In the genomic region with DNA sequence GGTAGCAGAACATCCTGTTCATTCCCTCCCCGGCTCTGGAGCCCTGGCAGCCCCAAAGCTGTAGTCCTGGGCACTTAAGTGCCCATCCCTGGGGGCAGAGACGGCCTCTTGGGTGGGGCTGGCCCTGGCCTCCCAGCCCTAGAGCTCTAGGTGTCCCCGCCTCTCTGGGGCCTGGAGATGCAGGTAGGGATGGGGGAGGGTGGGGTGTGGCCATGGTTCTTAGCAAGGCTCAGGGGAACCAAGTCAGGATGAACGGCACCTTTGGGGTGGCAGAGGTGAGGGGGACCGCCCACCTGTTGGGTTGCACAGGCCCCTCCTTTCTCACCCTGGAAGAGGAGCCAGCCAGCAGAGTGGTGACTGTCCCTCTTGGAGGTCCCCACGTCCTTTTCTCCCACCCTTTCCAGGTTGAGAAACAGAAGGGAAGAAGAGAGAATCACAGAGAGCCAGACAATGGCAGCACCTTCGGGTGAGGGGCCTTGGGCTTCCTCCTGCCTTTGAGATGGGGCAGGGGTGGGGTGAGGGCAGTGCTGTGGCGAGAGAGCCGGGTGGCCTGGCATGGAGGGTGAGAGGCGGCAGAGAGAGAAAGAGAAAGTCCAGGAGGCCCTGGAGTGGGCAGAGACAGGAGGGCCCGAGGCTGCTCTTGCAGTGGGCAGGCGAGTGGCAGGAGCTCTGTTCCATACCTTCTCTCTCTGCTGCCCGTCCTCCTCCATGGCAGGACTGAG, we compare ENCODE assay signal across 15 cellular contexts. TPM values are rescaled to one million over a fixed set of nuclear protein-coding genes. Genes with fewer than 3 reads are reported as not detected.
A peak's percentile ranks its signal among the peaks of the same experiment; 100 is the strongest.
DNase-seq lines count a peak whose midpoint lies in the region; TF ChIP-seq lines count a peak whose summit lies in the region.
"Had no signal": no experiment of that assay in that cellular context is flagged by ENCODE, and none has a peak within 500 bp of the region (broad histone marks: within the 10 kb centered on the region; RNA-seq: fewer than 3 reads in every experiment).

No MANE protein-coding gene starts in this region.

- CTCF ChIA-PET in CD8-positive, alpha-beta memory T cell (lab: Charles Lee) = interaction anchor here (1.9 kb wide), 1 partner anchor 23 kb away, joined by 4 read pairs; no protein-coding TSS in a partner anchor

- peaks cover 26 to 40% (median 34%) of the 10 kb centered on the region in 10 experiments for H3K4me1 ChIP-seq in BLaER1 treated with 17β-estradiol and CSF1 and Interleukin-3, amounts not matched to agents 10 nM and 100 nM
- peaks cover 15% of the 10 kb centered on the region for H3K4me1 ChIP-seq in CD8-positive, alpha-beta memory T cell (ENCODE audit: insufficient read depth, low read length)
- no peaks in the 10 kb centered on the region for H3K4me1 ChIP-seq in neural progenitor cell

- no peaks in the 10 kb centered on the region for H3K27me3 ChIP-seq in BLaER1 treated with 17β-estradiol and CSF1 and Interleukin-3, amounts not matched to agents 10 nM and 100 nM
- H3K27me3 ChIP-seq in CD8-positive, alpha-beta memory T cell (ENCODE audit: insufficient read depth, low read length, poor library complexity, severe bottlenecking) = no peaks in the 10 kb centered on the region
- peaks cover 21% of the 10 kb centered on the region for H3K27me3 ChIP-seq in neural progenitor cell
- H3K27me3 ChIP-seq: BE2C, neutrophil, sigmoid colon had no signal

- peaks cover 0 to 13% (median 0%) of the 10 kb centered on the region in 3 donors for H3K36me3 Mint-ChIP-seq in CD8-positive, alpha-beta memory T cell
- H3K36me3 Mint-ChIP-seq in brain = no peaks in the 10 kb centered on the region
- peaks cover 5% of the 10 kb centered on the region for H3K36me3 Mint-ChIP-seq in neural progenitor cell
- H3K36me3 Mint-ChIP-seq: activated naive CD8-positive, alpha-beta T cell had no signal

- H3K9me3 Mint-ChIP-seq in CD8-positive, alpha-beta memory T cell = no peaks in the 10 kb centered on the region
- H3K9me3 Mint-ChIP-seq in brain = no peaks in the 10 kb centered on the region
- H3K9me3 Mint-ChIP-seq in neural progenitor cell = no peaks in the 10 kb centered on the region

- H3K9ac ChIP-seq in BLaER1 treated with 17β-estradiol and CSF1 and Interleukin-3, amounts not matched to agents 10 nM and 100 nM = peak overlapping the region in 7 of 11 experiments; percentile 6 to 96 (median 54); a peak in 4 of 22 replicates
- no peak overlapping the region for H3K9ac ChIP-seq in neural progenitor cell
- H3K9ac ChIP-seq: KMS-11 had no signal

- H3K9me3 ChIP-seq in BLaER1 treated with 17β-estradiol and CSF1 and Interleukin-3, amounts not matched to agents 10 nM and 100 nM (replicated peaks in 1 of 11) = no peaks in the 10 kb centered on the region
- H3K9me3 ChIP-seq in CD8-positive, alpha-beta memory T cell (ENCODE audit: low read length) = no peaks in the 10 kb centered on the region
- no peaks in the 10 kb centered on the region for H3K9me3 ChIP-seq in neural progenitor cell (ENCODE audit: low read depth)
- H3K9me3 ChIP-seq: BE2C, neutrophil, sigmoid colon had no signal

- H3K27ac Mint-ChIP-seq in CD8-positive, alpha-beta memory T cell = peak overlapping the region in 2 of 8 donors; percentile 74 to 92
- H3K27ac Mint-ChIP-seq in brain (peak overlapping the region in 3 of 5 experiments; percentile 18 to 90 (median 28)), neural progenitor cell (no peak overlapping the region)
- H3K27ac Mint-ChIP-seq: activated naive CD8-positive, alpha-beta T cell had no signal

- POLR2A ChIA-PET in CD8-positive, alpha-beta memory T cell (lab: Charles Lee) = no interaction called here

- no peaks in the 10 kb centered on the region for H3K27me3 Mint-ChIP-seq in CD8-positive, alpha-beta memory T cell
- H3K27me3 Mint-ChIP-seq in brain (no peaks in the 10 kb centered on the region), neural progenitor cell (ENCODE audit: insufficient read depth, low read depth) (peaks cover 3% of the 10 kb centered on the region)
- H3K27me3 Mint-ChIP-seq: activated naive CD8-positive, alpha-beta T cell had no signal

- peaks cover 15 to 32% (median 15%) of the 10 kb centered on the region in 3 donors for H3K4me1 Mint-ChIP-seq in CD8-positive, alpha-beta memory T cell
- peaks cover 30% of the 10 kb centered on the region for H3K4me1 Mint-ChIP-seq in brain
- peaks cover 20% of the 10 kb centered on the region for H3K4me1 Mint-ChIP-seq in neural progenitor cell

- peaks cover 16% of the 10 kb centered on the region for H3K79me2 ChIP-seq in neural progenitor cell (ENCODE audit: low read depth)

- no peak for TF ChIP-seq CTCF in brain (conservative IDR thresholded peaks at IDR 0.05)
- TF ChIP-seq CTCF in neural progenitor cell (IDR thresholded peaks at IDR 0.05) = no peak

- no peak overlapping the region for H2AFZ ChIP-seq in neural progenitor cell (replicated peaks)

- H3K4me2 ChIP-seq in BLaER1 treated with 17β-estradiol and CSF1 and Interleukin-3, amounts not matched to agents 10 nM and 100 nM = peak overlapping the region; percentile 93 to 100 (median 96); a peak in 17 of 22 replicates
- no peak overlapping the region for H3K4me2 ChIP-seq in neural progenitor cell
- H3K4me2 ChIP-seq: KMS-11 had no signal

- peaks cover 24% of the 10 kb centered on the region for H3F3A ChIP-seq in neural progenitor cell (ENCODE audit: low read depth)

- H3K36me3 ChIP-seq in BLaER1 treated with 17β-estradiol and CSF1 and Interleukin-3, amounts not matched to agents 10 nM and 100 nM = peaks cover 0 to 30% (median 18%) of the 10 kb centered on the region in 11 experiments; a peak in 13 of 22 replicates
- H3K36me3 ChIP-seq in CD8-positive, alpha-beta memory T cell (ENCODE audit: insufficient read depth, low read length) = no peaks in the 10 kb centered on the region
- no peaks in the 10 kb centered on the region for H3K36me3 ChIP-seq in neural progenitor cell
- H3K36me3 ChIP-seq: BE2C had no signal

- no peak overlapping the region for H3K4me3 ChIP-seq in BLaER1 treated with 17β-estradiol and CSF1 and Interleukin-3, amounts not matched to agents 10 nM and 100 nM
- no peak overlapping the region for H3K4me3 ChIP-seq in CD8-positive, alpha-beta memory T cell (ENCODE audit: low read length)
- H3K4me3 ChIP-seq in neural progenitor cell = no peak overlapping the region
- H3K4me3 ChIP-seq: sigmoid colon had no signal

- peak overlapping the region in 5 of 7 donors; percentile 36 to 92 (median 77) for H3K4me3 Mint-ChIP-seq in CD8-positive, alpha-beta memory T cell
- H3K4me3 Mint-ChIP-seq in brain (peak overlapping the region; percentile 84 to 99 (median 97)), neural progenitor cell (peak overlapping the region; percentile 85)

- H3K27ac ChIP-seq in BLaER1 treated with 17β-estradiol and CSF1 and Interleukin-3, amounts not matched to agents 10 nM and 100 nM = no peak overlapping the region
- H3K27ac ChIP-seq in CD8-positive, alpha-beta memory T cell (ENCODE audit: low read depth, low read length) = no peak overlapping the region
- H3K27ac ChIP-seq in neural progenitor cell = no peak overlapping the region
- H3K27ac ChIP-seq: KMS-11, neutrophil had no signal

- no peak for DNase-seq in CD8-positive, alpha-beta memory T cell
- DNase-seq in neural progenitor cell (ENCODE audit: low spot score) = no peak
- no peak for DNase-seq in DMS53 treated with DMSO at 0.1 percent for 48 hours (lab: John Stamatoyannopoulos, UW; ENCODE audit: unreplicated experiment)
- no peak for DNase-seq in AML-193 (lab: John Stamatoyannopoulos, UW)
- DNase-seq in NOMO-1 treated with DMSO at 0.1 percent for 48 hours (lab: John Stamatoyannopoulos, UW; ENCODE audit: unreplicated experiment) = no peak
- DNase-seq: BE2C; islet precursor cell; NCI-H2029 treated with DMSO at 0.1 percent for 48 hours; sigmoid colon; stimulated activated CD4-positive, alpha-beta T cell treated with anti-CD3 and anti-CD28 coated beads, Interleukin-2, amount 100 ng/mL, for 24 hours had no signal

- H4K20me1 ChIP-seq in BLaER1 treated with 17β-estradiol and CSF1 and Interleukin-3, amounts not matched to agents 10 nM and 100 nM = peaks cover 0 to 48% (median under 1%) of the 10 kb centered on the region in 11 experiments; a peak in 10 of 22 replicates
- peaks cover 8% of the 10 kb centered on the region for H4K20me1 ChIP-seq in neural progenitor cell (ENCODE audit: low read depth)

RNA-seq across cellular contexts. Expression of a gene that starts 2.3 kb away (rescaled TPM):
- 1 to 10 TPM; 9.8 to 10.0 TPM for total RNA-seq in CD8-positive, alpha-beta memory T cell
- 20.1 TPM for polyA plus RNA-seq in CD8-positive, alpha-beta memory T cell
- polyA plus RNA-seq in brain (ENCODE audit: insufficient read depth, low read depth, low replicate concordance) = 75.0 TPM
- 10.1 and 19.3 TPM in 2 replicates for total RNA-seq in neural progenitor cell (ENCODE audit: low replicate concordance)

RNA-seq across cellular contexts. Expression of a gene that starts 3.0 kb away (rescaled TPM):
- 100 to 1,000 TPM; 107 to 116 TPM for total RNA-seq in CD8-positive, alpha-beta memory T cell
- 15.6 TPM for polyA plus RNA-seq in CD8-positive, alpha-beta memory T cell
- 334 TPM for polyA plus RNA-seq in brain (ENCODE audit: insufficient read depth, low read depth, low replicate concordance)
- total RNA-seq in neural progenitor cell (ENCODE audit: low replicate concordance) = 82.4 and 133 TPM in 2 replicates

RNA-seq across cellular contexts. Expression of a gene that starts 27.3 kb away (rescaled TPM):
- total RNA-seq in CD8-positive, alpha-beta memory T cell = 10 to 100 TPM; 27.8 to 30.2 TPM
- 15.3 TPM for polyA plus RNA-seq in CD8-positive, alpha-beta memory T cell
- polyA plus RNA-seq in brain (ENCODE audit: insufficient read depth, low read depth, low replicate concordance) = 40.8 TPM
- 25.1 and 39.0 TPM in 2 replicates for total RNA-seq in neural progenitor cell (ENCODE audit: low replicate concordance)
